23 cellular contexts compared by ENCODE assay signal in genomic region chr17:57485566-57485865, GRCh38.
DNase-seq lines count a peak whose midpoint lies in the region; ATAC-seq, FAIRE-seq and TF ChIP-seq lines count a peak whose summit lies in the region.
"Had no signal": no experiment of that assay in that cellular context is flagged by ENCODE, and none has a peak within 500 bp of the region (broad histone marks: within the 10 kb centered on the region; RNA-seq: fewer than 3 reads in every experiment).

No MANE protein-coding gene starts in this region.

- H3K27ac Mint-ChIP-seq in astrocyte (ENCODE audit: unreplicated experiment): no peak overlapping the region
- H3K27ac Mint-ChIP-seq in naive thymus-derived CD8-positive, alpha-beta T cell: peak overlapping the region in 6 of 10 donors; percentile 5 to 57 (median 31)
- peak overlapping the region in 2 of 7 donors; percentile 19 to 26 for H3K27ac Mint-ChIP-seq in CD4-positive, alpha-beta memory T cell
- H3K27ac Mint-ChIP-seq: dendritic cell treated with granulocyte-macrophage colony-stimulating factor and Interleukin-4, amounts not matched to agents 40 ng/mL and 50 ng/mL, for 4 days had no signal

- H3K4me3 ChIP-seq in BLaER1 (no peak overlapping the region), KMS-11 (IDR thresholded peaks at IDR 0.05; ENCODE audit: insufficient read depth, low read depth, low read length) (no peak overlapping the region), astrocyte (ENCODE audit: insufficient read depth, low read depth, low read length) (no peak overlapping the region)
- H3K4me3 ChIP-seq in CD4-positive, alpha-beta memory T cell (ENCODE audit: low read length in 2 of 2): no peak overlapping the region
- H3K4me3 ChIP-seq: gastrocnemius medialis, mucosa of descending colon, right atrium auricular region had no signal

- H3K36me3 ChIP-seq in BLaER1: peaks cover 90% of the 10 kb centered on the region
- H3K36me3 ChIP-seq in KMS-11 (ENCODE audit: insufficient read depth): no peaks in the 10 kb centered on the region
- no peaks in the 10 kb centered on the region for H3K36me3 ChIP-seq in astrocyte (ENCODE audit: insufficient read depth, low read length)
- H3K36me3 ChIP-seq in CD4-positive, alpha-beta memory T cell (ENCODE audit: insufficient read depth, low read length): no peaks in the 10 kb centered on the region
- H3K36me3 ChIP-seq: brain microvascular endothelial cell, gastrocnemius medialis, right atrium auricular region had no signal

- H2AFZ ChIP-seq in KMS-11 (ENCODE audit: low read depth): no peak overlapping the region
- H2AFZ ChIP-seq in astrocyte (ENCODE audit: low read depth, low read length): no peak overlapping the region

- H3K27me3 ChIP-seq in BLaER1 (no peaks in the 10 kb centered on the region), KMS-11 (ENCODE audit: insufficient read depth, low read depth) (no peaks in the 10 kb centered on the region), astrocyte (ENCODE audit: insufficient read depth, low read length) (no peaks in the 10 kb centered on the region)
- no peaks in the 10 kb centered on the region for H3K27me3 ChIP-seq in CD4-positive, alpha-beta memory T cell (ENCODE audit: insufficient read depth, low read length)
- H3K27me3 ChIP-seq: brain microvascular endothelial cell, gastrocnemius medialis, right atrium auricular region had no signal

- H3K36me3 Mint-ChIP-seq in astrocyte (ENCODE audit: low read depth, unreplicated experiment): peaks cover 16% of the 10 kb centered on the region
- peaks cover 0 to 2% (median 0%) of the 10 kb centered on the region in 3 donors for H3K36me3 Mint-ChIP-seq in naive thymus-derived CD8-positive, alpha-beta T cell
- peaks cover 2 to 5% of the 10 kb centered on the region in 2 donors for H3K36me3 Mint-ChIP-seq in CD4-positive, alpha-beta memory T cell

- no peak overlapping the region for H3K4me3 Mint-ChIP-seq in astrocyte (ENCODE audit: unreplicated experiment)
- H3K4me3 Mint-ChIP-seq in naive thymus-derived CD8-positive, alpha-beta T cell: peak overlapping the region in 4 of 10 donors; percentile 3 to 50 (median 22)
- peak overlapping the region in 1 of 8 donors; percentile 23 for H3K4me3 Mint-ChIP-seq in CD4-positive, alpha-beta memory T cell
- H3K4me3 Mint-ChIP-seq: dendritic cell treated with granulocyte-macrophage colony-stimulating factor and Interleukin-4, amounts not matched to agents 40 ng/mL and 50 ng/mL, for 4 days had no signal

- H3K4me1 ChIP-seq in BLaER1: peaks cover 100% of the 10 kb centered on the region
- H3K4me1 ChIP-seq in KMS-11 (ENCODE audit: low read depth, poor library complexity, severe bottlenecking): peaks cover 100% of the 10 kb centered on the region
- peaks cover 60% of the 10 kb centered on the region for H3K4me1 ChIP-seq in astrocyte (ENCODE audit: insufficient read depth, low read length)
- H3K4me1 ChIP-seq in CD4-positive, alpha-beta memory T cell (ENCODE audit: insufficient read depth, low read length): peaks cover 28% of the 10 kb centered on the region

- DNase-seq in astrocyte (ENCODE audit: low read depth) (peak; percentile 61), DMS153 treated with DMSO at 0.1 percent for 48 hours (lab: John Stamatoyannopoulos, UW; ENCODE audit: unreplicated experiment) (no peak), dermis blood vessel endothelial cell (no peak)
- DNase-seq in naive thymus-derived CD8-positive, alpha-beta T cell: no peak
- DNase-seq in CD4-positive, alpha-beta memory T cell: no peak
- DNase-seq in effector CD8-positive, alpha-beta T cell (lab: John Stamatoyannopoulos, UW): no peak
- DNase-seq: activated CD4-positive, alpha-beta T cell treated with anti-CD3 and anti-CD28 coated beads for 1 hour; activated CD8-positive, alpha-beta memory T cell treated with anti-CD3 and anti-CD28 coated beads, Interleukin-2, amount 50 U/mL, for 48 hours; activated naive CD4-positive, alpha-beta T cell treated with Interleukin-2 at 50 U/mL for 16 hours; brain microvascular endothelial cell; Caco-2; gastrocnemius medialis; KBM-7; mucosa of descending colon; NCI-H748 treated with DMSO at 0.1 percent for 48 hours; stimulated activated CD4-positive, alpha-beta T cell treated with anti-CD3 and anti-CD28 coated beads, Interleukin-15, amount 100 ng/mL, for 24 hours; stimulated activated naive CD4-positive, alpha-beta T cell had no signal

- H3K9ac ChIP-seq in BLaER1 (peak overlapping the region; percentile 63), KMS-11 (peak overlapping the region; percentile 0; the same call in 1 of the 2 replicates), astrocyte (ENCODE audit: low read length) (no peak overlapping the region)

- TF ChIP-seq CTCF in KMS-11 (conservative IDR thresholded peaks at IDR 0.05; ENCODE audit: low read depth, low read length) (0 out of 2 replicates have a peak, but pooled peaks have one; percentile 9), astrocyte (IDR thresholded peaks at IDR 0.05; ENCODE audit: insufficient read depth, low read depth, low read length) (no peak)

- H3K9me3 ChIP-seq in BLaER1 (no peaks in the 10 kb centered on the region), astrocyte (ENCODE audit: insufficient read depth, low read depth, low read length) (no peaks in the 10 kb centered on the region)
- H3K9me3 ChIP-seq in CD4-positive, alpha-beta memory T cell (ENCODE audit: control insufficient read depth in 1 of 2, low read length in 2 of 2): no peaks in the 10 kb centered on the region
- H3K9me3 ChIP-seq: Caco-2, gastrocnemius medialis, mucosa of descending colon, right atrium auricular region had no signal

- H4K20me1 ChIP-seq in BLaER1 (peaks cover 94% of the 10 kb centered on the region), KMS-11 (ENCODE audit: insufficient read depth) (no peaks in the 10 kb centered on the region), astrocyte (ENCODE audit: insufficient read depth, low read length) (no peaks in the 10 kb centered on the region)

- H3K27ac ChIP-seq in BLaER1 (peak overlapping the region; percentile 81), KMS-11 (peak overlapping the region; percentile 57; the same call in 1 of the 2 replicates), astrocyte (ENCODE audit: low read depth, low read length) (no peak overlapping the region)
- no peak overlapping the region for H3K27ac ChIP-seq in CD4-positive, alpha-beta memory T cell (ENCODE audit: low read depth, low read length)
- H3K27ac ChIP-seq: brain microvascular endothelial cell, right atrium auricular region had no signal

- no peaks in the 10 kb centered on the region for H3K27me3 Mint-ChIP-seq in astrocyte (ENCODE audit: low read depth, unreplicated experiment)
- no peaks in the 10 kb centered on the region for H3K27me3 Mint-ChIP-seq in naive thymus-derived CD8-positive, alpha-beta T cell
- no peaks in the 10 kb centered on the region for H3K27me3 Mint-ChIP-seq in CD4-positive, alpha-beta memory T cell

- intact Hi-C loops in CD4-positive, alpha-beta memory T cell (cut with micrococcal nuclease): no loop called here

- H3K4me2 ChIP-seq in BLaER1 (peak overlapping the region; percentile 85), KMS-11 (peak overlapping the region; percentile 58), astrocyte (ENCODE audit: low read length) (peak overlapping the region; percentile 72)

- H3K4me1 Mint-ChIP-seq in astrocyte (ENCODE audit: low read depth, unreplicated experiment): peaks cover 45% of the 10 kb centered on the region
- H3K4me1 Mint-ChIP-seq in naive thymus-derived CD8-positive, alpha-beta T cell: peaks cover 47 to 96% (median 82%) of the 10 kb centered on the region in 4 donors
- H3K4me1 Mint-ChIP-seq in CD4-positive, alpha-beta memory T cell: peaks cover 33 to 60% (median 48%) of the 10 kb centered on the region in 4 donors

- H3K9me3 Mint-ChIP-seq in astrocyte (ENCODE audit: unreplicated experiment): no peaks in the 10 kb centered on the region
- H3K9me3 Mint-ChIP-seq in naive thymus-derived CD8-positive, alpha-beta T cell: no peaks in the 10 kb centered on the region
- H3K9me3 Mint-ChIP-seq in CD4-positive, alpha-beta memory T cell: peaks cover 0 to 2% (median 0%) of the 10 kb centered on the region in 8 donors
- H3K9me3 Mint-ChIP-seq: dendritic cell treated with granulocyte-macrophage colony-stimulating factor and Interleukin-4, amounts not matched to agents 40 ng/mL and 50 ng/mL, for 4 days had no signal

- no peak for ATAC-seq in naive thymus-derived CD8-positive, alpha-beta T cell
- ATAC-seq: gastrocnemius medialis, HCT116, mucosa of descending colon had no signal

- no peak for FAIRE-seq in astrocyte (lab: Jason Lieb, UNC)
- FAIRE-seq: urothelium cell line had no signal

- H3K79me2 ChIP-seq in KMS-11 (ENCODE audit: insufficient read depth, low read depth): peaks cover 81% of the 10 kb centered on the region
- H3K79me2 ChIP-seq in astrocyte (ENCODE audit: insufficient read depth, low read length): no peaks in the 10 kb centered on the region

- POLR2A ChIA-PET in naive thymus-derived CD8-positive, alpha-beta T cell (lab: Charles Lee): interaction anchor here (1.0 kb wide), 1 partner anchor 9 kb away, joined by 3 read pairs; no protein-coding TSS in a partner anchor
- POLR2A ChIA-PET in CD4-positive, alpha-beta memory T cell (lab: Charles Lee; ENCODE audit: partially characterized antibody): no interaction called here

- CTCF ChIA-PET in CD4-positive, alpha-beta memory T cell (lab: Charles Lee; ENCODE audit: partially characterized antibody): no interaction called here

Comparison
In these comparisons a context has a peak if more than half of its experiments do, and no peak if none do; other contexts are left out.
1. H3K27ac ChIP-seq: peak in BLaER1 (single experiment) and KMS-11 (single experiment); none in astrocyte (single experiment) and CD4-positive, alpha-beta memory T cell (single experiment).
2. Peak in every context shown above with its lines, with median percentiles within 50 percentile points of each other: H3K4me2 ChIP-seq.